In the genomic region with DNA sequence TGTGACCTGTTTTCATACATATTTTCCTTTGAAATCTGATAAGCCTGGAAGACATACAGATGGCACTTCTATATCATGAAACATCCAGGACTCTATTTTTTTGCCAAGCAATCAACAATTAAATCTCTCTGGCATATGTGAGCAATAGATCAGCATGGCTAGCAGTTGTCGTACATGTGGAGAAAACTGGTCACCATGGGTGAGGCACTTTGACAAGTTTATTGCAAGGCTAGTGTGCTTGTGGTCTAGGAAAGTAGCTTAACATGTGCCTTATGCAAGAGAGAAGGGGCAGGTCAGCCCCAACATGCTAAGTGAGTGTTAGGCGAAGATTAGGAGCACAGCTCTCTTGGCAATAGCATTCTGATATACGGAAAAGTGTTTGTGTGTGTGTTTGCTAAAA, we compare ENCODE assay signal across 1 cellular context.
TF ChIP-seq lines count a peak whose summit lies in the region.

No MANE protein-coding gene starts in this region.

TF ChIP-seq in SK-N-SH, 30 proteins besides CTCF, POLR2A, EP300 and RAD21 (continued from another document):
- TF ChIP-seq GATA2 (CRISPR knock-in tag; IDR thresholded peaks at IDR 0.05) (no peak), POLR2AphosphoS5 (IDR thresholded peaks at IDR 0.05; ENCODE audit: low read depth, low read length) (peak; percentile 37; the same call in 1 of the 2 replicates), TCF12 (IDR thresholded peaks at IDR 0.05) (peak; percentile 48), TAF1 (IDR thresholded peaks at IDR 0.05; ENCODE audit: borderline replicate concordance, low read depth, low read length) (no peak)
